10 cellular contexts compared by ENCODE assay signal in the genomic region with DNA sequence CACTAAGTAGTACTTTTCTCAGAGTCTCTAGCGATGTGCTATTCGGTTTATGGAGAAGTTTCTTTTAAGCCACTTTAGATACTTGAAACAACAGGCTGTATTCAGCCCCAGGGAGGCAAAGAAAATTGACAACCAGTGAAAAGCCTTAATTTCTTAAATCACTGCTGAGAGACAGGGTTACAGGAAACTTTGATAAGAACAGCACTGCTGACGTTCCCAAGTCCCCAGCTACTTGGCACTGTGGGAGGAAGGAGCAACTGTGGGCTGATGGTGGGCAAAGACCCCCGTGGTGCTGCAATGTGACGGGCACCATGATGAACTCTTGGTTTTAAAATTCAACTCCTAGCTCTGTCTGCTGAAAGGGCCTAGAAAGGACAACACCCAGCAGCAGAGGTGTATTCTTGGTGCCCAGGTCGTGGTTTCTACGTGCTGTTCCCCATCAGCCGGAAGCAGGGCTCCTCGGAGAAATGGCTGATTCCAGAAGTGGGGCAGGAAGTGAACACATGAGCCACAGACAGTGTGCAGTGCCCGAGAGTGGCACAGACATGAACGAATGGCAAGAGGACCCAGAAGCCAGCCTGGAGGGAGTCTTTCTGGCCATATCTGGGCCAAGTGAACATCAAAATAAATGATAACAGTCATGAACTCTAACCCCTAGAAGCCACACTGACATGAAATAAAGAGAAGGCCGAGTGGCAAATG. TPM values are rescaled to one million over a fixed set of nuclear protein-coding genes. Genes with fewer than 3 reads are reported as not detected.
A peak's percentile ranks its signal among the peaks of the same experiment; 100 is the strongest.
DNase-seq lines count a peak whose midpoint lies in the region; ATAC-seq, FAIRE-seq and TF ChIP-seq lines count a peak whose summit lies in the region.
"Had no signal": no experiment of that assay in that cellular context is flagged by ENCODE, and none has a peak within 500 bp of the region (broad histone marks: within the 10 kb centered on the region; RNA-seq: fewer than 3 reads in every experiment).

No MANE protein-coding gene starts in this region.

- peaks cover 93% of the 10 kb centered on the region for H3K79me2 ChIP-seq in endothelial cell of umbilical vein (ENCODE audit: control insufficient read depth, insufficient read depth, low read length)

- H3K27me3 ChIP-seq in endothelial cell of umbilical vein (ENCODE audit: control insufficient read depth in 2 of 2, insufficient read depth in 2 of 2, low read length in 2 of 2): no peaks in the 10 kb centered on the region
- H3K27me3 ChIP-seq: ovary had no signal

- no TSS peak for BruUV-seq in endothelial cell of umbilical vein (replicated peaks; lab: Mats Ljungman, UMichigan)

- peak; percentile 70 for FAIRE-seq in endothelial cell of umbilical vein (lab: Jason Lieb, UNC)
- FAIRE-seq: urothelium cell line had no signal

- H3K4me3 ChIP-seq in endothelial cell of umbilical vein (replicated peaks in 1 of 3; ENCODE audit: insufficient read depth in 1 of 3, low read depth in 1 of 3, low read length in 3 of 3) (no peak overlapping the region), skin epidermis (no peak overlapping the region)
- H3K4me3 ChIP-seq: ovary had no signal

- peak overlapping the region; percentile 83 for H3K9ac ChIP-seq in endothelial cell of umbilical vein (replicated peaks; ENCODE audit: extremely low read depth, insufficient read depth, low read length)

- peaks cover 79% of the 10 kb centered on the region for H3K4me1 Mint-ChIP-seq in HFFc6 (ENCODE audit: low read depth)
- H3K4me1 Mint-ChIP-seq in activated CD4-positive, alpha-beta T cell treated with anti-CD3 and anti-CD28 coated beads, Interleukin-2, amount 10 ng/mL, durations not matched to agents 7 days and 5 days: peaks cover 87% of the 10 kb centered on the region

- H3K27me3 Mint-ChIP-seq in HFFc6 (ENCODE audit: insufficient read depth): no peaks in the 10 kb centered on the region; the same call in 1 of the 2 replicates
- no peaks in the 10 kb centered on the region for H3K27me3 Mint-ChIP-seq in activated CD4-positive, alpha-beta T cell treated with anti-CD3 and anti-CD28 coated beads, Interleukin-2, amount 10 ng/mL, durations not matched to agents 7 days and 5 days

- H3K4me1 ChIP-seq in endothelial cell of umbilical vein (ENCODE audit: control insufficient read depth, extremely low read depth, insufficient read depth, low read length): peaks cover 64% of the 10 kb centered on the region

- H3K4me3 Mint-ChIP-seq in HFFc6: peak overlapping the region; percentile 61
- peak overlapping the region; percentile 25 for H3K4me3 Mint-ChIP-seq in activated CD4-positive, alpha-beta T cell treated with anti-CD3 and anti-CD28 coated beads, Interleukin-2, amount 10 ng/mL, durations not matched to agents 7 days and 5 days

- DNase-seq in HFFc6 (no peak), endothelial cell of umbilical vein (ENCODE audit: low read depth, low spot score) (no peak), AML-193 (lab: John Stamatoyannopoulos, UW) (no peak)
- peak; percentile 71 for DNase-seq in activated CD4-positive, alpha-beta T cell treated with anti-CD3 and anti-CD28 coated beads, Interleukin-2, amount 10 ng/mL, durations not matched to agents 7 days and 5 days

- H4K20me1 ChIP-seq in endothelial cell of umbilical vein (replicated peaks; ENCODE audit: control insufficient read depth, extremely low read depth, insufficient read depth, low read length): peaks cover 5% of the 10 kb centered on the region

- H3K9me3 ChIP-seq in endothelial cell of umbilical vein (replicated peaks; ENCODE audit: control insufficient read depth, insufficient read depth, low read length): no peaks in the 10 kb centered on the region
- H3K9me3 ChIP-seq: ovary had no signal

- ATAC-seq in HG03565 (IDR thresholded peaks at IDR 0.05; ENCODE audit: unreplicated experiment) (no peak), HG02884 (IDR thresholded peaks at IDR 0.05; ENCODE audit: unreplicated experiment) (no peak), GM19324 (IDR thresholded peaks at IDR 0.05; ENCODE audit: low FRiP score, unreplicated experiment) (no peak)

- no peaks in the 10 kb centered on the region for H3K9me3 Mint-ChIP-seq in HFFc6
- H3K9me3 Mint-ChIP-seq in activated CD4-positive, alpha-beta T cell treated with anti-CD3 and anti-CD28 coated beads, Interleukin-2, amount 10 ng/mL, durations not matched to agents 7 days and 5 days: no peaks in the 10 kb centered on the region

- POLR2A ChIA-PET in activated CD4-positive, alpha-beta T cell treated with anti-CD3 and anti-CD28 coated beads, Interleukin-2, amount 10 ng/mL, durations not matched to agents 7 days and 5 days (lab: Charles Lee): no interaction called here
- POLR2A ChIA-PET in endothelial cell of umbilical vein (lab: Charles Lee): no interaction called here

- peak overlapping the region; percentile 97 for H3K27ac ChIP-seq in endothelial cell of umbilical vein (ENCODE audit: insufficient read depth, low read depth, low read length)
- peak overlapping the region in 11 of 21 experiments; percentile 9 to 82 (median 42) for H3K27ac ChIP-seq in skin epidermis
- H3K27ac ChIP-seq: ovary had no signal

- peaks cover 13 to 21% of the 10 kb centered on the region in 2 experiments for H3K36me3 ChIP-seq in endothelial cell of umbilical vein (ENCODE audit: control insufficient read depth in 2 of 2, extremely low read depth in 1 of 2, insufficient read depth in 2 of 2, low read length in 2 of 2)
- H3K36me3 ChIP-seq: ovary had no signal

- TF ChIP-seq CTCF in HFFc6 (IDR thresholded peaks at IDR 0.05) (no peak), endothelial cell of umbilical vein (IDR thresholded peaks at IDR 0.05; ENCODE audit: extremely low read depth in 1 of 2, insufficient read depth in 1 of 2, low read depth in 1 of 2, low read length in 2 of 2) (no peak)

- peaks cover 19% of the 10 kb centered on the region for H3K36me3 Mint-ChIP-seq in HFFc6 (ENCODE audit: low read depth)
- peaks cover 31% of the 10 kb centered on the region for H3K36me3 Mint-ChIP-seq in activated CD4-positive, alpha-beta T cell treated with anti-CD3 and anti-CD28 coated beads, Interleukin-2, amount 10 ng/mL, durations not matched to agents 7 days and 5 days (ENCODE audit: low read depth)

- dilution Hi-C loops in endothelial cell of umbilical vein (cut with MboI; ENCODE audit: extremely low pct_ligation_motif_present, low sequenced_read_pairs): no loop called here

- no peak for TF ChIP-seq POLR2A in endothelial cell of umbilical vein (IDR thresholded peaks at IDR 0.05; ENCODE audit: low read depth, low read length)

- peak overlapping the region; percentile 89 for H3K4me2 ChIP-seq in endothelial cell of umbilical vein (ENCODE audit: insufficient read depth, low read length)

- peak overlapping the region; percentile 93 for H3K27ac Mint-ChIP-seq in HFFc6
- H3K27ac Mint-ChIP-seq in activated CD4-positive, alpha-beta T cell treated with anti-CD3 and anti-CD28 coated beads, Interleukin-2, amount 10 ng/mL, durations not matched to agents 7 days and 5 days: peak overlapping the region; percentile 88

- no peak overlapping the region for H2AFZ ChIP-seq in endothelial cell of umbilical vein (ENCODE audit: low read depth, low read length)

- CTCF ChIA-PET in activated CD4-positive, alpha-beta T cell treated with anti-CD3 and anti-CD28 coated beads, Interleukin-2, amount 10 ng/mL, durations not matched to agents 7 days and 5 days (lab: Charles Lee): no interaction called here
- CTCF ChIA-PET in endothelial cell of umbilical vein (lab: Charles Lee): interaction anchor here (0.7 kb wide), 1 partner anchor 13 kb away, joined by 5 read pairs; no protein-coding TSS in a partner anchor

- no peaks in the 10 kb centered on the region for H3K9me1 ChIP-seq in endothelial cell of umbilical vein (replicated peaks; ENCODE audit: control insufficient read depth, extremely low read depth, insufficient read depth, low read length)

- intact Hi-C loops in endothelial cell of umbilical vein (cut with micrococcal nuclease): no loop called here

RNA-seq across cellular contexts. Expression of a gene that starts 5.3 kb away (rescaled TPM):
- 100 to 1,000 TPM; 241 to 290 (median 277) TPM for total RNA-seq in HFFc6 (2021; fragmentation: NEBNext Ultra II Directional; extraction: Animal tissue kit (Norgen Biotek cat#: 25700))
- 10 to 100 TPM; 70.2 to 79.9 TPM for total RNA-seq in activated CD4-positive, alpha-beta T cell treated with anti-CD3 and anti-CD28 coated beads, Interleukin-2, amount 10 ng/mL, durations not matched to agents 7 days and 5 days
- total RNA-seq in endothelial cell of umbilical vein: 406 and 415 TPM in 2 replicates
- 313 and 342 TPM in 2 replicates for polyA plus RNA-seq in endothelial cell of umbilical vein
- polyA plus RNA-seq in endothelial cell of umbilical vein (2011; cell fraction: cytosol; rRNA removed): 289 and 309 TPM in 2 replicates
- 194 and 204 TPM in 2 replicates for polyA plus RNA-seq in endothelial cell of umbilical vein (2011; cell fraction: nucleus; rRNA removed)
- 314 and 368 TPM in 2 replicates for polyA plus RNA-seq in endothelial cell of umbilical vein (2012)
- 267 and 299 TPM in 2 replicates for polyA minus RNA-seq in endothelial cell of umbilical vein
- polyA minus RNA-seq in endothelial cell of umbilical vein (2011; cell fraction: cytosol; rRNA and poly(A)+ RNA removed): 103 TPM
- 77.5 and 96.0 TPM in 2 replicates for polyA minus RNA-seq in endothelial cell of umbilical vein (2011; cell fraction: nucleus; rRNA and poly(A)+ RNA removed)

RNA-seq across cellular contexts. Expression of a gene that starts 50.3 kb away (rescaled TPM):
- total RNA-seq in HFFc6 (2021; fragmentation: NEBNext Ultra II Directional; extraction: Animal tissue kit (Norgen Biotek cat#: 25700)): 100 to 1,000 TPM; 116 to 160 (median 147) TPM
- total RNA-seq in activated CD4-positive, alpha-beta T cell treated with anti-CD3 and anti-CD28 coated beads, Interleukin-2, amount 10 ng/mL, durations not matched to agents 7 days and 5 days: 10 to 100 TPM; 91.1 to 97.9 TPM
- 99.7 and 102 TPM in 2 replicates for total RNA-seq in endothelial cell of umbilical vein
- polyA plus RNA-seq in endothelial cell of umbilical vein: 109 and 123 TPM in 2 replicates
- polyA plus RNA-seq in endothelial cell of umbilical vein (2011; cell fraction: cytosol; rRNA removed): 115 and 130 TPM in 2 replicates
- 46.3 and 55.9 TPM in 2 replicates for polyA plus RNA-seq in endothelial cell of umbilical vein (2011; cell fraction: nucleus; rRNA removed)
- 107 and 137 TPM in 2 replicates for polyA plus RNA-seq in endothelial cell of umbilical vein (2012)
- polyA minus RNA-seq in endothelial cell of umbilical vein: 79.8 and 101 TPM in 2 replicates
- polyA minus RNA-seq in endothelial cell of umbilical vein (2011; cell fraction: cytosol; rRNA and poly(A)+ RNA removed): 50.6 TPM
- polyA minus RNA-seq in endothelial cell of umbilical vein (2011; cell fraction: nucleus; rRNA and poly(A)+ RNA removed): 21.6 and 22.3 TPM in 2 replicates

RNA-seq across cellular contexts. Expression of a gene that starts 52.5 kb away (rescaled TPM):
- total RNA-seq in HFFc6 (2021; fragmentation: NEBNext Ultra II Directional; extraction: Animal tissue kit (Norgen Biotek cat#: 25700)): under 1 TPM in 3 of 6 experiments, not detected in 3; 0.19 to 0.45 (median 0.33) TPM
- total RNA-seq in activated CD4-positive, alpha-beta T cell treated with anti-CD3 and anti-CD28 coated beads, Interleukin-2, amount 10 ng/mL, durations not matched to agents 7 days and 5 days: 100 to 1,000 TPM; 439 to 500 TPM
- 0.65 and 0.91 TPM in 2 replicates for total RNA-seq in endothelial cell of umbilical vein
- polyA plus RNA-seq in endothelial cell of umbilical vein: 0.39 and 0.59 TPM in 2 replicates
- 0.26 and 0.87 TPM in 2 replicates for polyA plus RNA-seq in endothelial cell of umbilical vein (2011; cell fraction: cytosol; rRNA removed)
- polyA plus RNA-seq in endothelial cell of umbilical vein (2011; cell fraction: nucleus; rRNA removed): 0.30 and 0.48 TPM in 2 replicates
- 0.94 and 1.9 TPM in 2 replicates for polyA plus RNA-seq in endothelial cell of umbilical vein (2012)
- polyA minus RNA-seq in endothelial cell of umbilical vein: 0.19 TPM in 1 of 2 replicates, not detected in the other
- 0.72 TPM for polyA minus RNA-seq in endothelial cell of umbilical vein (2011; cell fraction: cytosol; rRNA and poly(A)+ RNA removed)
- 0.58 TPM in 1 of 2 replicates, not detected in the other for polyA minus RNA-seq in endothelial cell of umbilical vein (2011; cell fraction: nucleus; rRNA and poly(A)+ RNA removed)

Comparison
In these comparisons a context has a peak if more than half of its experiments do, and no peak if none do; other contexts are left out.
1. RNA of a gene that starts 52.5 kb away (total RNA-seq): 439 to 500 TPM in activated CD4-positive, alpha-beta T cell treated with anti-CD3 and anti-CD28 coated beads, Interleukin-2, amount 10 ng/mL, durations not matched to agents 7 days and 5 days; 0.65 to 0.91 TPM in endothelial cell of umbilical vein and 0.19 to 0.45 TPM in HFFc6; every median in the first group is over 100 times any median in the second.